Comparison of ENCODE assay signal across 25 cellular contexts in the genomic region with DNA sequence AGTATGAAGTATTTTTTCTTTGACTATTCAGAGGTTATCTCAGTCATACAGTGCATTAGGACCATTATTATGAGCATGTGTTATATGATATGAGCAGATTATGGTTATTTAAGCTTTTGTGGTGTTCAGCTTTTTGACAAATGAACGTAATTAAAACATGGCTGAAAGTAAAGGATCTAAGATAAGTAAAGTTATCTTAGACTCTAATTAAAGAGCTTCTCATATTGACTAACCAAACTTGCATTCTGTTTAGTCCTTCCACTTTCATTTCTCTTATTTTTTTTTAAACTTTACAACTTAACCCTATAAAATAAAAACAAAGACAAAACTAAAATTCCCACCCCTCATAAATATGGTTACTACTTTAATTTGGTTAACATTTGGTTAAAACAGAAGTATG. TPM values are rescaled to one million over a fixed set of nuclear protein-coding genes. Genes with fewer than 3 reads are reported as not detected.
"Had no signal": no experiment of that assay in that cellular context is flagged by ENCODE, and none has a peak within 500 bp of the region (broad histone marks: within the 10 kb centered on the region; RNA-seq: fewer than 3 reads in every experiment).

No MANE protein-coding gene starts in this region.

- H3K27me3 ChIP-seq: adrenal gland had no signal

- H3K9me3 ChIP-seq: adrenal gland had no signal

- H3K4me1 ChIP-seq: adrenal gland had no signal

- H3K36me3 ChIP-seq: adrenal gland had no signal

- DNase-seq: activated CD4-positive, alpha-beta memory T cell treated with anti-CD3 and anti-CD28 coated beads for 36 hours; activated CD4-positive, alpha-beta T cell treated with anti-CD3 and anti-CD28 coated beads, Interleukin-2, amount 10 ng/mL, durations not matched to agents 7 days and 5 days; activated CD4-positive, CD25-positive, alpha-beta regulatory T cell; activated naive CD4-positive, alpha-beta T cell treated with anti-CD3 and anti-CD28 coated beads, Interleukin-2, amount 50 U/mL, for 16 hours; activated naive CD8-positive, alpha-beta T cell treated with anti-CD3 and anti-CD28 coated beads, Interleukin-2, amount 10 ng/mL, durations not matched to agents 7 days and 5 days; activated T-cell treated with anti-CD3 and anti-CD28 coated beads for 4 hours; activated T-cell treated with anti-CD3 and anti-CD28 coated beads, Interleukin-2, amount 50 U/mL, for 72 hours; adrenal gland; anterior cingulate cortex; cerebellar nuclear complex; NCI-H1105; NCI-H1436; NCI-H1694 treated with DMSO at 0.1 percent for 48 hours; NCI-H2029 treated with DMSO at 0.1 percent for 48 hours; NCI-H345; NCI-H510A; NCI-H526 treated with DMSO at 0.1 percent for 48 hours; NK-92 treated with Interleukin-12 subunit alpha and Interleukin-12 subunit beta, amount 100 ng/mL, for 24 hours; PC-9; SIG-M5 had no signal

- H3K4me3 ChIP-seq: adrenal gland, PC-9 had no signal

- H2AFZ ChIP-seq: PC-9 had no signal

- FAIRE-seq: colon had no signal

- H3K27ac ChIP-seq: adrenal gland, PC-9, VCaP had no signal

- ATAC-seq: activated T-cell treated with anti-CD3 and anti-CD28 coated beads, Interleukin-2, amount 50 U/mL, for 72 hours had no signal

- H3K4me2 ChIP-seq: PC-9 had no signal

RNA-seq across cellular contexts. Expression of gene GPR85, which starts 6.9 kb away (rescaled TPM):
- total RNA-seq: activated CD4-positive, alpha-beta memory T cell treated with anti-CD3 and anti-CD28 coated beads for 36 hours; activated CD4-positive, alpha-beta T cell treated with anti-CD3 and anti-CD28 coated beads, Interleukin-2, amount 10 ng/mL, durations not matched to agents 7 days and 5 days; activated CD8-positive, alpha-beta memory T cell treated with anti-CD3 and anti-CD28 coated beads for 36 hours; activated naive CD8-positive, alpha-beta T cell treated with anti-CD3 and anti-CD28 coated beads, Interleukin-2, amount 10 ng/mL, durations not matched to agents 7 days and 5 days; activated T-cell treated with anti-CD3 and anti-CD28 coated beads, Interleukin-2, amount 50 U/mL, for 72 hours; activated T-helper 2 cell treated with anti-CD3 and anti-CD28 coated beads, Interferon-gamma antibody, Interleukin-2, Interleukin-4, amounts not matched to agents 10 μg/mL and 5 μg/mL and 100 μg/mL, durations not matched to agents 14 hours and 24 hours and 36 hours; T-helper 2 cell treated with Interferon-gamma antibody and Interleukin-4, amounts not matched to agents 100 ng/mL and 5 ng/mL, for 36 hours had no signal
